Comparison of ENCODE assay signal across 20 cellular contexts in the genomic region with DNA sequence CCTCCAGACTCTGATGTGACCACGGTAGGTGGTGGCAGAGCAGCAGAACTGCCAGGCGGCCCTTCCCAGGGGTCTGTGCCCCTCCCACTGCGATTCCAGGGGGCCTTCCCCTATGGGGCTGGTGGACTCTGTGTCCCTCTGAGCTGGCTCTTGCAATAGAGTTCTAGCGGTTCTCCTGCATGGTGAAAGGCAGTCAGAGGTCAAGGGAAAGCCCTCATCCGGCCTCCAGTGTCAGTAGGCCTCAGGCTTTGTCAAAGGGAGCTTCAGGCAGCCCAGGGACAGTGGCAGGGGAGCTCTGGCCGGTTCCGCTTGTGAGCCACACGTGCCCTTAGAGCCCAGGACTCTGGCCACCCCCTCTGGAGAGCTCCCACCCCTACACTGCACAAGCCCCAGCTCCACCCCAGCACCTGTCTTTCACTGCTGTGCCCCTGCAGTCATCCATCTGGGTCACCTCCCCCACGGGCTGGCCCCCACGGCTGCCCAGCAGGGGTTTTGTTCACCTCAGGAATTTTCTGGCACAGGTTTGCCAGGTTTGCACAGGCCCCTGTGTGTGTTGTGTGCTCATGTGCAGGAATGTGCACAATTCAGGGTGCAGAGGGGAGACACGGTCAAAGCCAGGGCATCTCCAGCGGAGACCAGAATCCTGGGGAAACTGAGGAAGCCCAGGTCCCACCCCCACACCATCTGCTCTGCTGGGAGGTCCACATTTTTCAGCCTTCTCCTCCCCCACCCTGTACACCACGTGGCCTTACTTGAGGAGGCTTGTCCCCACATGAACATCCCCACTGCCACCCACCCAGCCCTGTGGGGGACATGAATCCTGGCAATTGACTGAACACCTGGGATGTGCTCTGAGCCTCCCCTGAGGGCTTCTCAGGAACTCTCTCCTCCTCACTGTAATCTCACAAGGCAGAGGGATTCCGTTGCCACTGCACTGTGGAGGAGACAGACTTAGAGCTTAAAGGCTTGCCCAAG. TPM values are rescaled to one million over a fixed set of nuclear protein-coding genes. Genes with fewer than 3 reads are reported as not detected.
DNase-seq lines count a peak whose midpoint lies in the region; ATAC-seq and TF ChIP-seq lines count a peak whose summit lies in the region.
"Had no signal": no experiment of that assay in that cellular context is flagged by ENCODE, and none has a peak within 500 bp of the region (broad histone marks: within the 10 kb centered on the region; RNA-seq: fewer than 3 reads in every experiment).

No MANE protein-coding gene starts in this region.

- no peaks in the 10 kb centered on the region for H3K9me3 ChIP-seq in CD4-positive, alpha-beta T cell (ENCODE audit: control insufficient read depth, low read length)
- H3K9me3 ChIP-seq: esophagus squamous epithelium, SJCRH30 had no signal

- CTCF ChIA-PET in activated CD4-positive, alpha-beta T cell treated with anti-CD3 and anti-CD28 coated beads, Interleukin-2, amount 10 ng/mL, durations not matched to agents 7 days and 5 days (lab: Charles Lee), result interaction anchor here (1.0 to 4.9 kb wide), 25 partner anchors 8 to 382 kb away, joined by 3 to 42 read pairs (median 5); a partner anchor contains a TSS
- CTCF ChIA-PET in CD4-positive, alpha-beta T cell (lab: Charles Lee), result interaction anchor here (0.6 to 3.8 kb wide), 14 partner anchors 8 to 376 kb away, joined by 3 to 26 read pairs (median 5); a partner anchor contains a TSS

- no peak for ATAC-seq in stimulated activated memory B cell treated with anti-CD40 and anti-IgM and Interleukin-4, amounts not matched to agents 10 μg/mL and 1 μg/mL and 100 μg/mL, for 72 hours
- no peak for ATAC-seq in GM19455 (IDR thresholded peaks at IDR 0.05; ENCODE audit: unreplicated experiment)
- ATAC-seq in CD4-positive, alpha-beta T cell (ENCODE audit: poor library complexity), result no peak

- H3K4me1 Mint-ChIP-seq in activated CD4-positive, alpha-beta T cell treated with anti-CD3 and anti-CD28 coated beads, Interleukin-2, amount 10 ng/mL, durations not matched to agents 7 days and 5 days, result peaks cover 52% of the 10 kb centered on the region
- peaks cover 84% of the 10 kb centered on the region for H3K4me1 Mint-ChIP-seq in dendritic cell treated with granulocyte-macrophage colony-stimulating factor and Interleukin-4, amounts not matched to agents 40 ng/mL and 50 ng/mL, for 4 days (ENCODE audit: low read depth)
- H3K4me1 Mint-ChIP-seq in stimulated activated memory B cell treated with anti-CD40 and anti-IgM and Interleukin-4, amounts not matched to agents 10 μg/mL and 1 μg/mL and 100 μg/mL, for 72 hours, result peaks cover 54% of the 10 kb centered on the region
- H3K4me1 Mint-ChIP-seq in CD4-positive, alpha-beta T cell (ENCODE audit: low read depth), result peaks cover 29% of the 10 kb centered on the region

- H3K36me3 Mint-ChIP-seq in activated CD4-positive, alpha-beta T cell treated with anti-CD3 and anti-CD28 coated beads, Interleukin-2, amount 10 ng/mL, durations not matched to agents 7 days and 5 days (ENCODE audit: low read depth), result no peaks in the 10 kb centered on the region
- H3K36me3 Mint-ChIP-seq in dendritic cell treated with granulocyte-macrophage colony-stimulating factor and Interleukin-4, amounts not matched to agents 40 ng/mL and 50 ng/mL, for 4 days (ENCODE audit: low read depth), result no peaks in the 10 kb centered on the region
- no peaks in the 10 kb centered on the region for H3K36me3 Mint-ChIP-seq in stimulated activated memory B cell treated with anti-CD40 and anti-IgM and Interleukin-4, amounts not matched to agents 10 μg/mL and 1 μg/mL and 100 μg/mL, for 72 hours
- H3K36me3 Mint-ChIP-seq in CD4-positive, alpha-beta T cell (ENCODE audit: low read depth), result no peaks in the 10 kb centered on the region
- H3K36me3 Mint-ChIP-seq: activated naive CD4-positive, alpha-beta T cell treated with anti-CD3 and anti-CD28 coated beads, Interleukin-2, amount 10 ng/mL, durations not matched to agents 7 days and 5 days; type B pancreatic cell had no signal

- POLR2A ChIA-PET in activated CD4-positive, alpha-beta T cell treated with anti-CD3 and anti-CD28 coated beads, Interleukin-2, amount 10 ng/mL, durations not matched to agents 7 days and 5 days (lab: Charles Lee), result no interaction called here
- POLR2A ChIA-PET in CD4-positive, alpha-beta T cell (lab: Charles Lee), result interaction anchor here (0.8 to 3.7 kb wide), 5 partner anchors 13 to 80 kb away, joined by 3 to 20 read pairs (median 6); a partner anchor contains a TSS

- H3K9me3 Mint-ChIP-seq in activated CD4-positive, alpha-beta T cell treated with anti-CD3 and anti-CD28 coated beads, Interleukin-2, amount 10 ng/mL, durations not matched to agents 7 days and 5 days, result peaks cover 3% of the 10 kb centered on the region
- H3K9me3 Mint-ChIP-seq in dendritic cell treated with granulocyte-macrophage colony-stimulating factor and Interleukin-4, amounts not matched to agents 40 ng/mL and 50 ng/mL, for 4 days, result no peaks in the 10 kb centered on the region
- H3K9me3 Mint-ChIP-seq in stimulated activated memory B cell treated with anti-CD40 and anti-IgM and Interleukin-4, amounts not matched to agents 10 μg/mL and 1 μg/mL and 100 μg/mL, for 72 hours, result no peaks in the 10 kb centered on the region
- H3K9me3 Mint-ChIP-seq in CD4-positive, alpha-beta T cell, result no peaks in the 10 kb centered on the region
- H3K9me3 Mint-ChIP-seq: endodermal cell, type B pancreatic cell had no signal

- H3K27ac Mint-ChIP-seq in activated CD4-positive, alpha-beta T cell treated with anti-CD3 and anti-CD28 coated beads, Interleukin-2, amount 10 ng/mL, durations not matched to agents 7 days and 5 days, result peak overlapping the region; percentile 25
- H3K27ac Mint-ChIP-seq in dendritic cell treated with granulocyte-macrophage colony-stimulating factor and Interleukin-4, amounts not matched to agents 40 ng/mL and 50 ng/mL, for 4 days, result peak overlapping the region; percentile 97
- H3K27ac Mint-ChIP-seq in stimulated activated memory B cell treated with anti-CD40 and anti-IgM and Interleukin-4, amounts not matched to agents 10 μg/mL and 1 μg/mL and 100 μg/mL, for 72 hours, result peak overlapping the region; percentile 73
- no peak overlapping the region for H3K27ac Mint-ChIP-seq in CD4-positive, alpha-beta T cell
- H3K27ac Mint-ChIP-seq: endodermal cell, nephron progenitor cell, type B pancreatic cell had no signal

- TF ChIP-seq RAD21 in Ishikawa (IDR thresholded peaks at IDR 0.05; ENCODE audit: low read depth), result peak; percentile 21; the same call in 1 of the 2 replicates

- intact Hi-C loops in dendritic cell treated with granulocyte-macrophage colony-stimulating factor and Interleukin-4, amounts not matched to agents 40 ng/mL and 50 ng/mL, for 4 days (cut with micrococcal nuclease), result loop anchor here (5.0 to 10.0 kb wide), 2 partner anchors 61 to 383 kb away; no protein-coding TSS in a partner anchor
- intact Hi-C loops in CD4-positive, alpha-beta T cell (cut with DNase I, micrococcal nuclease), result loop anchor here in 1 of 2 experiments (1.0 kb wide), 1 partner anchor 381 kb away; no protein-coding TSS in a partner anchor

- H3K27ac ChIP-seq in CD4-positive, alpha-beta T cell (ENCODE audit: low read depth, low read length), result no peak overlapping the region
- H3K27ac ChIP-seq: SJCRH30 had no signal

- no peak for TF ChIP-seq CTCF in CD4-positive, alpha-beta T cell (IDR thresholded peaks at IDR 0.05)

- H3K4me3 Mint-ChIP-seq in activated CD4-positive, alpha-beta T cell treated with anti-CD3 and anti-CD28 coated beads, Interleukin-2, amount 10 ng/mL, durations not matched to agents 7 days and 5 days, result no peak overlapping the region
- no peak overlapping the region for H3K4me3 Mint-ChIP-seq in dendritic cell treated with granulocyte-macrophage colony-stimulating factor and Interleukin-4, amounts not matched to agents 40 ng/mL and 50 ng/mL, for 4 days
- no peak overlapping the region for H3K4me3 Mint-ChIP-seq in stimulated activated memory B cell treated with anti-CD40 and anti-IgM and Interleukin-4, amounts not matched to agents 10 μg/mL and 1 μg/mL and 100 μg/mL, for 72 hours
- no peak overlapping the region for H3K4me3 Mint-ChIP-seq in CD4-positive, alpha-beta T cell
- H3K4me3 Mint-ChIP-seq: activated naive CD4-positive, alpha-beta T cell treated with anti-CD3 and anti-CD28 coated beads, Interleukin-2, amount 10 ng/mL, durations not matched to agents 7 days and 5 days; endodermal cell; nephron progenitor cell; type B pancreatic cell had no signal

- TF ChIP-seq EP300 in Ishikawa (IDR thresholded peaks at IDR 0.05; ENCODE audit: borderline replicate concordance), result peak; percentile 90

- H3K27me3 Mint-ChIP-seq in activated CD4-positive, alpha-beta T cell treated with anti-CD3 and anti-CD28 coated beads, Interleukin-2, amount 10 ng/mL, durations not matched to agents 7 days and 5 days, result no peaks in the 10 kb centered on the region
- H3K27me3 Mint-ChIP-seq in dendritic cell treated with granulocyte-macrophage colony-stimulating factor and Interleukin-4, amounts not matched to agents 40 ng/mL and 50 ng/mL, for 4 days, result no peaks in the 10 kb centered on the region
- H3K27me3 Mint-ChIP-seq in stimulated activated memory B cell treated with anti-CD40 and anti-IgM and Interleukin-4, amounts not matched to agents 10 μg/mL and 1 μg/mL and 100 μg/mL, for 72 hours, result no peaks in the 10 kb centered on the region
- no peaks in the 10 kb centered on the region for H3K27me3 Mint-ChIP-seq in CD4-positive, alpha-beta T cell
- H3K27me3 Mint-ChIP-seq: type B pancreatic cell had no signal

- no peaks in the 10 kb centered on the region for H3K27me3 ChIP-seq in CD4-positive, alpha-beta T cell (ENCODE audit: control insufficient read depth, insufficient read depth, low read length)
- H3K27me3 ChIP-seq: esophagus squamous epithelium, SJCRH30, stomach had no signal

- no peak for DNase-seq in activated CD4-positive, alpha-beta T cell treated with anti-CD3 and anti-CD28 coated beads, Interleukin-2, amount 10 ng/mL, durations not matched to agents 7 days and 5 days
- DNase-seq in activated CD4-positive, alpha-beta T cell treated with anti-CD3 and anti-CD28 coated beads for 48 hours, result no peak
- DNase-seq in CD4-positive, alpha-beta T cell, result no peak
- no peak for DNase-seq in NK-92 treated with Interleukin-12 subunit alpha and Interleukin-12 subunit beta, amount 100 ng/mL, for 24 hours (lab: John Stamatoyannopoulos, UW)
- DNase-seq: COR-L47, DMS79 treated with DMSO at 0.1 percent for 48 hours, esophagus squamous epithelium had no signal

RNA-seq across cellular contexts. Expression of a gene that starts 23.8 kb away (rescaled TPM):
- total RNA-seq in activated CD4-positive, alpha-beta T cell treated with anti-CD3 and anti-CD28 coated beads, Interleukin-2, amount 10 ng/mL, durations not matched to agents 7 days and 5 days, result under 1 TPM; 0.52 to 0.71 TPM
- under 1 TPM; 0.25 to 0.36 TPM for total RNA-seq in CD4-positive, alpha-beta T cell
- total RNA-seq: bronchial epithelial cell, frontal cortex, HT1080, SJCRH30, stomach had no signal
